Comparison of ENCODE assay signal across 15 cellular contexts in the genomic region with DNA sequence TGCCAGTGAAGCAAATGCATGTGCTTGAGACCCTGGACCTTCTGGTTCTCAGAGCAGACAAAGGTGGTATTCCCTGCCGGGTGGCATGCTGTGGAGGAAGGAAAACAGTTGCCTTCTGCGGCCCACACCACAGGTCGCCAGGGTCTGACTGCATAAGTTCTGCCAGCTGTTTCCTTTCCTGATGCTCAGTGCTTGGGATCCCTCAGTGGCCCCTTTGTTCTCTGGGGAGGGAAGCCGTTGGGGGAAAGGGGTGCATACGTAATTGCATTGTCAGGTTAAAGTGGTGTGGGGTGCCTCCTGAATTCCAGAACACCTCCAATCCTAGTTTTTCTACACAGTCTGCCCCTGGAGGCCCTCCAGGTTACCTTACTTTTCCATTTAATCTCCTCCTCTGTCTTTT.
"Had no signal": no experiment of that assay in that cellular context is flagged by ENCODE, and none has a peak within 500 bp of the region (broad histone marks: within the 10 kb centered on the region; RNA-seq: fewer than 3 reads in every experiment).

No MANE protein-coding gene starts in this region.

- H3K27me3 ChIP-seq: dorsolateral prefrontal cortex, gastroesophageal sphincter, heart right ventricle, right lobe of liver, stomach had no signal

- H3K36me3 ChIP-seq: right lobe of liver had no signal

- ATAC-seq: activated CD4-positive, CD25-positive, alpha-beta regulatory T cell treated with anti-CD3 and anti-CD28 coated beads, Interleukin-2, amount 50 U/mL, for 24 hours; gastroesophageal sphincter; heart right ventricle; lower lobe of right lung had no signal

- H3K9me3 ChIP-seq: gastroesophageal sphincter, heart right ventricle, lower lobe of right lung, right lobe of liver, stomach, thoracic aorta had no signal

- H3K9me3 Mint-ChIP-seq: activated T-cell treated with anti-CD3 and anti-CD28 coated beads, Interleukin-2, amount 50 U/mL, for 24 hours; mesothelial cell of epicardium; nephron progenitor cell; T-helper 2 cell treated with Interferon-gamma antibody and Interleukin-4, amounts not matched to agents 5 μg/mL and 100 μg/mL, for 36 hours had no signal

- H3K4me1 Mint-ChIP-seq: nephron progenitor cell had no signal

- H3K4me1 ChIP-seq: lower lobe of right lung had no signal

- H3K4me3 ChIP-seq: dorsolateral prefrontal cortex, gastroesophageal sphincter, heart right ventricle, lower lobe of right lung, right lobe of liver, smooth muscle cell, stomach, thoracic aorta had no signal

- H3K27ac Mint-ChIP-seq: activated T-cell treated with anti-CD3 and anti-CD28 coated beads, Interleukin-2, amount 50 U/mL, for 24 hours; mesothelial cell of epicardium; nephron progenitor cell; T-helper 2 cell treated with Interferon-gamma antibody and Interleukin-4, amounts not matched to agents 5 μg/mL and 100 μg/mL, for 36 hours had no signal

- DNase-seq: activated CD4-positive, alpha-beta T cell treated with anti-CD3 and anti-CD28 coated beads, Interleukin-2, amount 50 U/mL, for 4 hours; activated naive CD4-positive, alpha-beta T cell treated with anti-CD3 and anti-CD28 coated beads, Interleukin-2, amount 50 U/mL, for 16 hours; activated T-cell treated with anti-CD3 and anti-CD28 coated beads, Interleukin-2, amount 50 U/mL, for 24 hours; dorsolateral prefrontal cortex; heart right ventricle; lower lobe of right lung; nephron progenitor cell; right lobe of liver; stomach had no signal

- H3K4me2 ChIP-seq: smooth muscle cell had no signal

- H3K4me3 Mint-ChIP-seq: activated T-cell treated with anti-CD3 and anti-CD28 coated beads, Interleukin-2, amount 50 U/mL, for 24 hours; mesothelial cell of epicardium; nephron progenitor cell; T-helper 2 cell treated with Interferon-gamma antibody and Interleukin-4, amounts not matched to agents 5 μg/mL and 100 μg/mL, for 36 hours had no signal

- H3K27ac ChIP-seq: gastroesophageal sphincter, lower lobe of right lung, right lobe of liver, stomach, thoracic aorta had no signal
